Comparison of ENCODE assay signal across 1 cellular context in genomic region chr1:219726480-219727272, GRCh38.
TF ChIP-seq lines count a peak whose summit lies in the region.

No MANE protein-coding gene starts in this region.

TF ChIP-seq in HEK293, 187 proteins besides CTCF, POLR2A, EP300 and RAD21 (continued from another document):
- TF ChIP-seq ZNF280D (tag by site-specific recombination; IDR thresholded peaks at IDR 0.05), result 0 out of 2 replicates have a peak, but pooled peaks have one; percentile 7
- no peak for TF ChIP-seq ZNF324 (tag by site-specific recombination; IDR thresholded peaks at IDR 0.05)
- TF ChIP-seq KLF8 (tag by site-specific recombination; IDR thresholded peaks at IDR 0.05), result no peak
